ENCODE assay signal across 18 cellular contexts in the genomic region with DNA sequence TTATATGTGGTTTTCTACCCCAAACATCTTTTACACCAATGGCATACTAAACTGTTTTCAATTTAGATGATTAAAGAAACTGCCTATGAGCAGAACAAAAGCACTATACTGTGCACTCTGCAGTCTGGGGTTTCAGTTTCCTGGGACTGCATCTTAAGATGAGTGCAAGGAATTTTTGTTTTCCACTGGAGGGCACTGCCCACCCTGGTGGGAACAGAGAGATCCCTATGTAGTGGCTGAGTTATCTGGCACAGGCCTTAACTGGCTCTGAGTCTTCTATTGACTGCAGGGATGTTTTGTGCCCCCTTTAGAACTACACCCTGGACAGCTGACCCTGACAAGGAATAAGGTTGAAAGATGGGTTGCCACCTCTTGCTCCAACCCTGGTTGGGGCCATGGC. TPM values are rescaled to one million over a fixed set of nuclear protein-coding genes. Genes with fewer than 3 reads are reported as not detected.
DNase-seq lines count a peak whose midpoint lies in the region; ATAC-seq and TF ChIP-seq lines count a peak whose summit lies in the region.
"Had no signal": no experiment of that assay in that cellular context is flagged by ENCODE, and none has a peak within 500 bp of the region (broad histone marks: within the 10 kb centered on the region; RNA-seq: fewer than 3 reads in every experiment).

No MANE protein-coding gene starts in this region.

- no peak overlapping the region for H3K27ac ChIP-seq in foreskin keratinocyte
- peak overlapping the region; percentile 13 for H3K27ac ChIP-seq in temporal lobe (ENCODE audit: low read depth, low read length)
- H3K27ac ChIP-seq: KMS-11, neutrophil, skin epidermis had no signal

- peaks cover 19% of the 10 kb centered on the region for H3K4me1 ChIP-seq in foreskin keratinocyte

- DNase-seq in DMS 273 (lab: John Stamatoyannopoulos, UW; ENCODE audit: unreplicated experiment) = peak; percentile 37
- no peak for DNase-seq in DMS 273 treated with DMSO at 0.1 percent for 48 hours (lab: John Stamatoyannopoulos, UW)
- DNase-seq in foreskin keratinocyte = no peak
- DNase-seq in HUDEP-2 (lab: John Stamatoyannopoulos, UW; ENCODE audit: unreplicated experiment in 76 of 76) = no peak
- no peak for DNase-seq in NOMO-1 treated with dmso at 0.1 percent for 144 hours (lab: John Stamatoyannopoulos, UW; ENCODE audit: unreplicated experiment)
- DNase-seq: 8988T; activated CD4-positive, alpha-beta memory T cell treated with anti-CD3 and anti-CD28 coated beads for 36 hours; effector CD8-positive, alpha-beta T cell; NCI-H187 had no signal

- peak; percentile 44 for TF ChIP-seq CTCF in foreskin keratinocyte (conservative IDR thresholded peaks at IDR 0.05)

- no peaks in the 10 kb centered on the region for H3K27me3 ChIP-seq in foreskin keratinocyte
- H3K27me3 ChIP-seq: neutrophil had no signal

- ATAC-seq in SK-N-SH treated with all-trans-retinoic acid at 6 μM for 48 hours (peak; percentile 32; the same call in 1 of the 3 replicates), foreskin keratinocyte (no peak), HG03460 (IDR thresholded peaks at IDR 0.05; ENCODE audit: unreplicated experiment) (no peak)

TF ChIP-seq in SK-N-SH treated with all-trans-retinoic acid at 6 μM for 48 hours, 23 proteins besides CTCF, POLR2A, EP300 and RAD21:
- TF ChIP-seq POU6F1 (CRISPR knock-in tag; IDR thresholded peaks at IDR 0.05; ENCODE audit: borderline replicate concordance, low read depth) = no peak
- no peak for TF ChIP-seq TOX (CRISPR knock-in tag; IDR thresholded peaks at IDR 0.05; ENCODE audit: borderline replicate concordance)
- TF ChIP-seq ZFP3 (CRISPR knock-in tag; IDR thresholded peaks at IDR 0.05) = no peak
- no peak for TF ChIP-seq OSR1 (CRISPR knock-in tag; IDR thresholded peaks at IDR 0.05)
- TF ChIP-seq ISL1 (CRISPR knock-in tag; IDR thresholded peaks at IDR 0.05) = no peak
- TF ChIP-seq, protein P1, sequence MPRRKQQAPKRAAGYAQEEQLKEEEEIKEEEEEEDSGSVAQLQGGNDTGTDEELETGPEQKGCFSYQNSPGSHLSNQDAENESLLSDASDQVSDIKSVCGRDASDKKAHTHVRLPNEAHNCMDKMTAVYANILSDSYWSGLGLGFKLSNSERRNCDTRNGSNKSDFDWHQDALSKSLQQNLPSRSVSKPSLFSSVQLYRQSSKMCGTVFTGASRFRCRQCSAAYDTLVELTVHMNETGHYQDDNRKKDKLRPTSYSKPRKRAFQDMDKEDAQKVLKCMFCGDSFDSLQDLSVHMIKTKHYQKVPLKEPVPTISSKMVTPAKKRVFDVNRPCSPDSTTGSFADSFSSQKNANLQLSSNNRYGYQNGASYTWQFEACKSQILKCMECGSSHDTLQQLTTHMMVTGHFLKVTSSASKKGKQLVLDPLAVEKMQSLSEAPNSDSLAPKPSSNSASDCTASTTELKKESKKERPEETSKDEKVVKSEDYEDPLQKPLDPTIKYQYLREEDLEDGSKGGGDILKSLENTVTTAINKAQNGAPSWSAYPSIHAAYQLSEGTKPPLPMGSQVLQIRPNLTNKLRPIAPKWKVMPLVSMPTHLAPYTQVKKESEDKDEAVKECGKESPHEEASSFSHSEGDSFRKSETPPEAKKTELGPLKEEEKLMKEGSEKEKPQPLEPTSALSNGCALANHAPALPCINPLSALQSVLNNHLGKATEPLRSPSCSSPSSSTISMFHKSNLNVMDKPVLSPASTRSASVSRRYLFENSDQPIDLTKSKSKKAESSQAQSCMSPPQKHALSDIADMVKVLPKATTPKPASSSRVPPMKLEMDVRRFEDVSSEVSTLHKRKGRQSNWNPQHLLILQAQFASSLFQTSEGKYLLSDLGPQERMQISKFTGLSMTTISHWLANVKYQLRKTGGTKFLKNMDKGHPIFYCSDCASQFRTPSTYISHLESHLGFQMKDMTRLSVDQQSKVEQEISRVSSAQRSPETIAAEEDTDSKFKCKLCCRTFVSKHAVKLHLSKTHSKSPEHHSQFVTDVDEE (CRISPR knock-in tag; IDR thresholded peaks at IDR 0.05) = no peak
- no peak for TF ChIP-seq ARNTL (CRISPR knock-in tag; IDR thresholded peaks at IDR 0.05; ENCODE audit: borderline replicate concordance, low read depth)
- TF ChIP-seq, protein P2, sequence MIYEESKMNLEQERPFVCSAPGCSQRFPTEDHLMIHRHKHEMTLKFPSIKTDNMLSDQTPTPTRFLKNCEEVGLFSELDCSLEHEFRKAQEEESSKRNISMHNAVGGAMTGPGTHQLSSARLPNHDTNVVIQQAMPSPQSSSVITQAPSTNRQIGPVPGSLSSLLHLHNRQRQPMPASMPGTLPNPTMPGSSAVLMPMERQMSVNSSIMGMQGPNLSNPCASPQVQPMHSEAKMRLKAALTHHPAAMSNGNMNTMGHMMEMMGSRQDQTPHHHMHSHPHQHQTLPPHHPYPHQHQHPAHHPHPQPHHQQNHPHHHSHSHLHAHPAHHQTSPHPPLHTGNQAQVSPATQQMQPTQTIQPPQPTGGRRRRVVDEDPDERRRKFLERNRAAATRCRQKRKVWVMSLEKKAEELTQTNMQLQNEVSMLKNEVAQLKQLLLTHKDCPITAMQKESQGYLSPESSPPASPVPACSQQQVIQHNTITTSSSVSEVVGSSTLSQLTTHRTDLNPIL (CRISPR knock-in tag; IDR thresholded peaks at IDR 0.05; ENCODE audit: low read depth) = no peak
- TF ChIP-seq CSDC2 (CRISPR knock-in tag; IDR thresholded peaks at IDR 0.05) = no peak
- no peak for TF ChIP-seq GLIS3 (CRISPR knock-in tag; IDR thresholded peaks at IDR 0.05)
- no peak for TF ChIP-seq RARB (CRISPR knock-in tag; IDR thresholded peaks at IDR 0.05)
- TF ChIP-seq ESRRG (CRISPR knock-in tag; IDR thresholded peaks at IDR 0.05) = no peak
- TF ChIP-seq SNAI2 (CRISPR knock-in tag; IDR thresholded peaks at IDR 0.05) = no peak
- TF ChIP-seq ZNF8 (CRISPR knock-in tag; IDR thresholded peaks at IDR 0.05) = no peak
- TF ChIP-seq PPARA (CRISPR knock-in tag; IDR thresholded peaks at IDR 0.05; ENCODE audit: borderline replicate concordance) = no peak
- TF ChIP-seq, protein P3, sequence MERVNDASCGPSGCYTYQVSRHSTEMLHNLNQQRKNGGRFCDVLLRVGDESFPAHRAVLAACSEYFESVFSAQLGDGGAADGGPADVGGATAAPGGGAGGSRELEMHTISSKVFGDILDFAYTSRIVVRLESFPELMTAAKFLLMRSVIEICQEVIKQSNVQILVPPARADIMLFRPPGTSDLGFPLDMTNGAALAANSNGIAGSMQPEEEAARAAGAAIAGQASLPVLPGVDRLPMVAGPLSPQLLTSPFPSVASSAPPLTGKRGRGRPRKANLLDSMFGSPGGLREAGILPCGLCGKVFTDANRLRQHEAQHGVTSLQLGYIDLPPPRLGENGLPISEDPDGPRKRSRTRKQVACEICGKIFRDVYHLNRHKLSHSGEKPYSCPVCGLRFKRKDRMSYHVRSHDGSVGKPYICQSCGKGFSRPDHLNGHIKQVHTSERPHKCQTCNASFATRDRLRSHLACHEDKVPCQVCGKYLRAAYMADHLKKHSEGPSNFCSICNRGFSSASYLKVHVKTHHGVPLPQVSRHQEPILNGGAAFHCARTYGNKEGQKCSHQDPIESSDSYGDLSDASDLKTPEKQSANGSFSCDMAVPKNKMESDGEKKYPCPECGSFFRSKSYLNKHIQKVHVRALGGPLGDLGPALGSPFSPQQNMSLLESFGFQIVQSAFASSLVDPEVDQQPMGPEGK (CRISPR knock-in tag; IDR thresholded peaks at IDR 0.05; ENCODE audit: borderline replicate concordance) = no peak

RNA-seq across cellular contexts. Expression of gene PROK1, which starts 12.0 kb away (rescaled TPM):
- total RNA-seq in foreskin keratinocyte (not detected in 2 replicates), temporal lobe (under 0.01 TPM)
- polyA plus RNA-seq in foreskin keratinocyte = not detected in 2 replicates
- total RNA-seq: activated CD4-positive, alpha-beta memory T cell treated with anti-CD3 and anti-CD28 coated beads for 36 hours; activated T-helper 2 cell treated with anti-CD3 and anti-CD28 coated beads, Interferon-gamma antibody, Interleukin-2, Interleukin-4, amounts not matched to agents 10 μg/mL and 5 μg/mL and 100 μg/mL, durations not matched to agents 14 hours and 24 hours and 36 hours had no signal

RNA-seq across cellular contexts. Expression of gene LAMTOR5, which starts 55.5 kb away (rescaled TPM):
- total RNA-seq in foreskin keratinocyte (75.5 and 92.7 TPM in 2 replicates), temporal lobe (20.4 TPM)
- 214 and 219 TPM in 2 replicates for polyA plus RNA-seq in foreskin keratinocyte

RNA-seq across cellular contexts. Expression of gene KCNA10, which starts 56.0 kb away (rescaled TPM):
- total RNA-seq in foreskin keratinocyte (not detected in 2 replicates), temporal lobe (not detected)
- not detected in 2 replicates for polyA plus RNA-seq in foreskin keratinocyte
- total RNA-seq: activated CD4-positive, alpha-beta memory T cell treated with anti-CD3 and anti-CD28 coated beads for 36 hours; activated T-helper 2 cell treated with anti-CD3 and anti-CD28 coated beads, Interferon-gamma antibody, Interleukin-2, Interleukin-4, amounts not matched to agents 10 μg/mL and 5 μg/mL and 100 μg/mL, durations not matched to agents 14 hours and 24 hours and 36 hours; lower leg skin; subcutaneous adipose tissue had no signal
